In the genomic region with DNA sequence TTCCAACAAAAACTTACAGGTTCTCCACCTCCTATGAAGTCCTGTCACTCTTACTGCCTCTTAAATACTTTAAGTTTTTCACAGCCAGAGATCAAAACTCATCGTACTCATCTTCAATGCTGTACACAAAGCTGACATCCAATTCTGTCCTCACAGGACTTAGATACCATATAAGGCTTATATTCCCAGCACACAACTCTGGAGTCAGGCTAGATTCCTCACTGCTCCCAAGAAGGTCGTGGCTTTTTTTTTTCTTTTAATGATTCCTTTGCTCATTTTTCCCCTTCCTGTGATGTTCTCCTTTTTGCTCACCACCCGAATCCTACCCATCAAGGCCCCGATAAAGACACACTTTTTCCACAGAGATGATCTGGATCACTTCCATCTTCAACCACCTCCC, we compare ENCODE assay signal across 8 cellular contexts. TPM values are rescaled to one million over a fixed set of nuclear protein-coding genes. Genes with fewer than 3 reads are reported as not detected.
DNase-seq lines count a peak whose midpoint lies in the region; ATAC-seq and TF ChIP-seq lines count a peak whose summit lies in the region.

No MANE protein-coding gene starts in this region.

- ATAC-seq in T-cell (replicated peaks in 1 of 4) (no peak), GM21576 (IDR thresholded peaks at IDR 0.05; ENCODE audit: unreplicated experiment) (no peak)

- peaks cover 32% of the 10 kb centered on the region for H3K36me3 Mint-ChIP-seq in T-cell

- peaks cover 0 to 7% of the 10 kb centered on the region in 2 donors for H3K27me3 Mint-ChIP-seq in T-cell

- DNase-seq in T-cell (no peak), fibroblast of the aortic adventitia (ENCODE audit: low read depth) (peak; percentile 22), skeletal muscle cell (ENCODE audit: low read depth) (no peak), MV-4-11 (lab: John Stamatoyannopoulos, UW) (no peak), DMS79 treated with DMSO at 0.1 percent for 48 hours (lab: John Stamatoyannopoulos, UW) (no peak)
- no peak for DNase-seq in stimulated activated CD4-positive, alpha-beta T cell treated with anti-CD3 and anti-CD28 coated beads, Interleukin-4, amount 100 ng/mL, for 1 hour

- CTCF ChIA-PET in T-cell (lab: Charles Lee), result interaction anchor here (0.6 to 1.9 kb wide), 4 partner anchors 8 to 64 kb away, joined by 3 to 9 read pairs (median 4); no protein-coding TSS in a partner anchor

- POLR2A ChIA-PET in T-cell (lab: Charles Lee), result interaction anchor here in 1 of 2 donors (2.0 to 3.0 kb wide), 2 partner anchors 9 to 18 kb away, joined by 8 to 14 read pairs; no protein-coding TSS in a partner anchor

- H3K4me3 Mint-ChIP-seq in T-cell, result peak overlapping the region; percentile 83 to 94 (median 89)

- no peaks in the 10 kb centered on the region for H3K9me3 Mint-ChIP-seq in T-cell

- H3K4me1 Mint-ChIP-seq in T-cell, result peaks cover 47 to 75% (median 74%) of the 10 kb centered on the region in 3 donors

- H3K4me3 ChIP-seq in GM12875 (ENCODE audit: low read depth, low read length) (peak overlapping the region; percentile 93), fibroblast of the aortic adventitia (ENCODE audit: low read depth, low read length) (peak overlapping the region; percentile 95), skeletal muscle cell (ENCODE audit: low read depth, low read length) (peak overlapping the region; percentile 79)

- TF ChIP-seq CTCF in GM12875 (IDR thresholded peaks at IDR 0.05; ENCODE audit: borderline replicate concordance, insufficient read depth, low read depth, low read length), result no peak
- TF ChIP-seq CTCF in fibroblast of the aortic adventitia (IDR thresholded peaks at IDR 0.05; ENCODE audit: insufficient read depth, low read length), result no peak

- H3K27ac Mint-ChIP-seq in T-cell, result peak overlapping the region; percentile 91 to 98

RNA-seq across cellular contexts. Expression of a gene that starts 0.9 kb away (rescaled TPM):
- total RNA-seq in T-cell, result 10 to 100 TPM; 24.8 to 32.9 (median 29.7) TPM
- 21.5 and 31.4 TPM in 2 replicates for total RNA-seq in fibroblast of the aortic adventitia (ENCODE audit: low replicate concordance)

RNA-seq across cellular contexts. Expression of a gene that starts 1.0 kb away (rescaled TPM):
- total RNA-seq in T-cell (10 to 100 TPM; 78.8 to 96.8 (median 89.3) TPM), fibroblast of the aortic adventitia (ENCODE audit: low replicate concordance) (20.3 and 41.7 TPM in 2 replicates)

RNA-seq across cellular contexts. Expression of a gene that starts 44.6 kb away (rescaled TPM):
- total RNA-seq in T-cell (10 to 100 TPM; 12.2 to 27.3 (median 16.4) TPM), fibroblast of the aortic adventitia (ENCODE audit: low replicate concordance) (36.0 and 51.8 TPM in 2 replicates)
